ENCODE assay signal across 7 cellular contexts in genomic region chr17:28928061-28928460, GRCh38. TPM values are rescaled to one million over a fixed set of nuclear protein-coding genes. Genes with fewer than 3 reads are reported as not detected.
A peak's percentile ranks its signal among the peaks of the same experiment; 100 is the strongest.
DNase-seq lines count a peak whose midpoint lies in the region; ATAC-seq, FAIRE-seq and TF ChIP-seq lines count a peak whose summit lies in the region.

No MANE protein-coding gene starts in this region.

- POLR2A ChIA-PET in T-cell (lab: Charles Lee): interaction anchor here in 1 of 2 donors (1.0 to 2.8 kb wide), 2 partner anchors 12 to 22 kb away, joined by 3 to 16 read pairs; no protein-coding TSS in a partner anchor

- CTCF ChIA-PET in T-cell (lab: Charles Lee): interaction anchor here in 1 of 2 donors (1.0 to 1.6 kb wide), 2 partner anchors 20 to 24 kb away, joined by 3 to 5 read pairs; partner anchors contain the start of gene PHF12

- peaks cover 85% of the 10 kb centered on the region for H3K79me2 ChIP-seq in astrocyte (ENCODE audit: insufficient read depth, low read length)

- H3K9me3 Mint-ChIP-seq in T-cell (peaks cover 0 to 6% (median 0%) of the 10 kb centered on the region in 3 donors), astrocyte (ENCODE audit: unreplicated experiment) (peaks cover 2% of the 10 kb centered on the region)

- H3K9me3 ChIP-seq in astrocyte (ENCODE audit: insufficient read depth, low read depth, low read length): peaks cover 5% of the 10 kb centered on the region

- FAIRE-seq in astrocyte (lab: Jason Lieb, UNC): no peak

- H3K4me1 Mint-ChIP-seq in T-cell (peaks cover 57 to 83% (median 78%) of the 10 kb centered on the region in 3 donors), astrocyte (ENCODE audit: low read depth, unreplicated experiment) (peaks cover 19% of the 10 kb centered on the region)

- no peak for TF ChIP-seq CTCF in astrocyte (IDR thresholded peaks at IDR 0.05; ENCODE audit: insufficient read depth, low read depth, low read length)

- H3K4me3 ChIP-seq in astrocyte (ENCODE audit: insufficient read depth, low read depth, low read length): no peak overlapping the region

- H3K4me3 Mint-ChIP-seq in T-cell: no peak overlapping the region
- no peak overlapping the region for H3K4me3 Mint-ChIP-seq in astrocyte (ENCODE audit: unreplicated experiment)

- peaks cover 13% of the 10 kb centered on the region for H3K36me3 ChIP-seq in astrocyte (ENCODE audit: insufficient read depth, low read length)

- H3K36me3 Mint-ChIP-seq in T-cell (peaks cover 55% of the 10 kb centered on the region), astrocyte (ENCODE audit: low read depth, unreplicated experiment) (peaks cover 49% of the 10 kb centered on the region)

- H3K4me1 ChIP-seq in astrocyte (ENCODE audit: insufficient read depth, low read length): peaks cover 23% of the 10 kb centered on the region

- no peak overlapping the region for H3K27ac ChIP-seq in astrocyte (ENCODE audit: low read depth, low read length)

- no peak overlapping the region for H3K4me2 ChIP-seq in astrocyte (ENCODE audit: low read length)

- H3K27ac Mint-ChIP-seq in T-cell: peak overlapping the region; percentile 91 to 96
- no peak overlapping the region for H3K27ac Mint-ChIP-seq in astrocyte (ENCODE audit: unreplicated experiment)

- ATAC-seq in T-cell (replicated peaks in 1 of 4) (no peak), HG02678 (IDR thresholded peaks at IDR 0.05; ENCODE audit: unreplicated experiment) (no peak)

- H4K20me1 ChIP-seq in astrocyte (ENCODE audit: insufficient read depth, low read length): peaks cover 97% of the 10 kb centered on the region

- no peaks in the 10 kb centered on the region for H3K27me3 ChIP-seq in astrocyte (ENCODE audit: insufficient read depth, low read length)

- H3K9ac ChIP-seq in astrocyte (ENCODE audit: low read length): no peak overlapping the region

- H3K27me3 Mint-ChIP-seq in T-cell (no peaks in the 10 kb centered on the region), astrocyte (ENCODE audit: low read depth, unreplicated experiment) (no peaks in the 10 kb centered on the region)

- no peak overlapping the region for H2AFZ ChIP-seq in astrocyte (ENCODE audit: low read depth, low read length)

- DNase-seq in HCEC 1CT (peak; percentile 18), T-cell (peak in 1 of 34 experiments; percentile 25), astrocyte (ENCODE audit: low read depth) (peak; percentile 54), NCI-H526 (lab: John Stamatoyannopoulos, UW) (no peak), NCI-H2196 (lab: John Stamatoyannopoulos, UW; ENCODE audit: unreplicated experiment) (no peak)
- DNase-seq in stimulated activated CD4-positive, alpha-beta T cell treated with anti-CD3 and anti-CD28 coated beads, Interleukin-15, amount 100 ng/mL, for 24 hours: peak; percentile 42

RNA-seq across cellular contexts. Expression of gene PHF12, which starts 23.3 kb away (rescaled TPM):
- total RNA-seq in T-cell (100 to 1,000 TPM; 121 to 176 (median 123) TPM), astrocyte (41.6 and 46.7 TPM in 2 replicates)

RNA-seq across cellular contexts. Expression of gene DHRS13, which starts 25.2 kb away (rescaled TPM):
- 10 to 100 TPM; 23.1 to 44.9 (median 39.7) TPM for total RNA-seq in T-cell
- 4.3 and 4.5 TPM in 2 replicates for total RNA-seq in astrocyte

RNA-seq across cellular contexts. Expression of gene FLOT2, which starts 30.5 kb away (rescaled TPM):
- total RNA-seq in T-cell (100 to 1,000 TPM; 138 to 256 (median 235) TPM), astrocyte (84.4 and 87.3 TPM in 2 replicates)

Comparison
In these comparisons a context has a peak if more than half of its experiments do, and no peak if none do; other contexts are left out.
1. DNase-seq: peak in HCEC 1CT (single experiment), astrocyte (single experiment) and stimulated activated CD4-positive, alpha-beta T cell treated with anti-CD3 and anti-CD28 coated beads, Interleukin-15, amount 100 ng/mL, for 24 hours (single experiment); none in NCI-H526 (0 of 2) and NCI-H2196 (single experiment).